18 cellular contexts compared by ENCODE assay signal in the genomic region with DNA sequence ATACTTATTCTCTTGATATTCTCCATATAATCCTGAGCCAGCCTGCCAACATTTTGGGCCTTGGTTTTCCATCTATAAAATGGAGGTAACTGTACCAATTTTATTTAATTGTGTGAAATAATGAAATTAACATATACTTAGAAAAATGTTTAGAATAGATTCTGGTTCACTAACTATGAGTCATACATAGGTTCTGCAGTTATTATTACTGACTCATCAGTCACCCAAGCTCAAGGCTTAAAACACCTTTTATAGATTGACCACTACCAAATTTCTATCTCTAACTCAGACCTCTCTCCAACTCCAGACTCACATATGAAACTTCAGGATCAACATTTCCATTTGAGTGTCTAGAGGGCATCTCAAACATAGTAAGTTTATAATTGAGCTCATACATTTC.
"Had no signal": no experiment of that assay in that cellular context is flagged by ENCODE, and none has a peak within 500 bp of the region (broad histone marks: within the 10 kb centered on the region; RNA-seq: fewer than 3 reads in every experiment).

No MANE protein-coding gene starts in this region.

- DNase-seq: activated CD4-positive, alpha-beta T cell treated with anti-CD3 and anti-CD28 coated beads for 1 hour; activated naive CD4-positive, alpha-beta T cell; activated T-cell treated with anti-CD3 and anti-CD28 coated beads, Interleukin-2, amount 50 U/mL, for 24 hours; erythroblast; kidney; lower lobe of right lung; naive thymus-derived CD4-positive, alpha-beta T cell; retina; sigmoid colon; stimulated activated CD4-positive, alpha-beta T cell treated with anti-CD3 and anti-CD28 coated beads, Interleukin-2, amount 100 ng/mL, for 48 hours; stimulated activated naive CD8-positive, alpha-beta T cell treated with anti-CD3 and anti-CD28 coated beads, Interleukin-15, Interleukin-2, amounts not matched to agents 100 U/mL and 50 U/mL, for 24 hours; T-helper 9 cell; thyroid gland; upper lobe of right lung had no signal

- H3K27me3 ChIP-seq: foreskin keratinocyte, sigmoid colon, thyroid gland, upper lobe of right lung had no signal

- H3K36me3 ChIP-seq: lower lobe of right lung, sigmoid colon, thyroid gland, upper lobe of right lung had no signal

- H3K4me3 Mint-ChIP-seq: activated naive CD8-positive, alpha-beta T cell; activated T-cell treated with anti-CD3 and anti-CD28 coated beads, Interleukin-2, amount 50 U/mL, for 24 hours; activated T-helper 17 cell treated with anti-CD3 and anti-CD28 coated beads, Interleukin-2, amount 50 U/mL, for 72 hours; naive thymus-derived CD4-positive, alpha-beta T cell; neural crest cell had no signal

- H3K27ac Mint-ChIP-seq: activated naive CD8-positive, alpha-beta T cell; activated T-cell treated with anti-CD3 and anti-CD28 coated beads, Interleukin-2, amount 50 U/mL, for 24 hours; activated T-helper 17 cell treated with anti-CD3 and anti-CD28 coated beads, Interleukin-2, amount 50 U/mL, for 72 hours; naive thymus-derived CD4-positive, alpha-beta T cell had no signal

- H3K4me3 ChIP-seq: lower lobe of right lung, sigmoid colon, thyroid gland, upper lobe of right lung had no signal

- H3K27me3 Mint-ChIP-seq: activated naive CD8-positive, alpha-beta T cell; activated T-cell treated with anti-CD3 and anti-CD28 coated beads, Interleukin-2, amount 50 U/mL, for 24 hours; activated T-helper 17 cell treated with anti-CD3 and anti-CD28 coated beads, Interleukin-2, amount 50 U/mL, for 72 hours; naive thymus-derived CD4-positive, alpha-beta T cell had no signal

- H3K9me3 Mint-ChIP-seq: activated T-cell treated with anti-CD3 and anti-CD28 coated beads, Interleukin-2, amount 50 U/mL, for 24 hours; activated T-helper 17 cell treated with anti-CD3 and anti-CD28 coated beads, Interleukin-2, amount 50 U/mL, for 72 hours; naive thymus-derived CD4-positive, alpha-beta T cell; neural crest cell had no signal

- ATAC-seq: activated T-helper 17 cell treated with anti-CD3 and anti-CD28 coated beads, Interleukin-2, amount 50 U/mL, for 72 hours; foreskin keratinocyte; lower lobe of right lung; naive thymus-derived CD4-positive, alpha-beta T cell; stimulated activated naive CD8-positive, alpha-beta T cell treated with anti-CD3 and anti-CD28 coated beads, Interleukin-15, Interleukin-2, amounts not matched to agents 100 U/mL and 50 U/mL, for 24 hours; upper lobe of right lung had no signal

- H3K9me3 ChIP-seq: lower lobe of right lung, sigmoid colon, thyroid gland, upper lobe of right lung had no signal

- H3K4me1 Mint-ChIP-seq: activated T-helper 17 cell treated with anti-CD3 and anti-CD28 coated beads, Interleukin-2, amount 50 U/mL, for 72 hours; naive thymus-derived CD4-positive, alpha-beta T cell had no signal

- H3K36me3 Mint-ChIP-seq: activated naive CD8-positive, alpha-beta T cell; naive thymus-derived CD4-positive, alpha-beta T cell had no signal

- H3K27ac ChIP-seq: foreskin keratinocyte, lower lobe of right lung, sigmoid colon, thyroid gland, upper lobe of right lung had no signal
